8 cellular contexts compared by ENCODE assay signal in genomic region chr10:35643976-35644799, GRCh38. TPM values are rescaled to one million over a fixed set of nuclear protein-coding genes. Genes with fewer than 3 reads are reported as not detected.
DNase-seq lines count a peak whose midpoint lies in the region; ATAC-seq and TF ChIP-seq lines count a peak whose summit lies in the region.

No MANE protein-coding gene starts in this region.

- H2BK12ac ChIP-seq in mesenchymal stem cell (ENCODE audit: low read length in 2 of 2), result peak overlapping the region; percentile 56 to 75

- no peak overlapping the region for H2BK120ac ChIP-seq in mesenchymal stem cell (ENCODE audit: low read depth, low read length)

- ATAC-seq in aorta (ENCODE audit: low FRiP score), result no peak
- ATAC-seq in GM18907 (IDR thresholded peaks at IDR 0.05; ENCODE audit: unreplicated experiment), result no peak

- H3K36me3 ChIP-seq in breast epithelium (no peaks in the 10 kb centered on the region), mesenchymal stem cell (ENCODE audit: control insufficient read depth in 1 of 2, insufficient read depth in 2 of 2, low read depth in 1 of 2, low read length in 2 of 2) (no peaks in the 10 kb centered on the region), aorta (ENCODE audit: control insufficient read depth in 1 of 2, insufficient read depth in 2 of 2, low read length in 1 of 2) (no peaks in the 10 kb centered on the region), BE2C (no peaks in the 10 kb centered on the region)

- peak overlapping the region; percentile 66 to 72 for H3K27ac ChIP-seq in breast epithelium
- no peak overlapping the region for H3K27ac ChIP-seq in mesenchymal stem cell (ENCODE audit: low read length, poor library complexity, severe bottlenecking)
- peak overlapping the region in 1 of 2 donors; percentile 2 for H3K27ac ChIP-seq in aorta (ENCODE audit: low read depth in 1 of 2, low read length in 2 of 2)

- H4K91ac ChIP-seq in mesenchymal stem cell (ENCODE audit: low read length), result no peak overlapping the region

- no peak overlapping the region for H3K4ac ChIP-seq in mesenchymal stem cell (ENCODE audit: low read depth in 1 of 2, low read length in 2 of 2)

- H3K27me3 ChIP-seq in breast epithelium, result no peaks in the 10 kb centered on the region
- no peaks in the 10 kb centered on the region for H3K27me3 ChIP-seq in mesenchymal stem cell (ENCODE audit: control insufficient read depth in 1 of 2, insufficient read depth in 1 of 2, low read length in 2 of 2)
- H3K27me3 ChIP-seq in aorta (ENCODE audit: control insufficient read depth in 1 of 2, insufficient read depth in 2 of 2, low read length in 1 of 2), result no peaks in the 10 kb centered on the region
- H3K27me3 ChIP-seq in BE2C, result peaks cover 51% of the 10 kb centered on the region

- WGBS in mesenchymal stem cell, result 9% methylated on average over 13 of the region's 16 CpGs
- WGBS in aorta, 2 donors, result 2 to 3% methylated on average over 16 of the region's 16 CpGs

- peak; percentile 15 for DNase-seq in stimulated activated CD4-positive, alpha-beta T cell treated with anti-CD3 and anti-CD28 coated beads, Interleukin-4, amount 100 ng/mL, for 1 hour
- no peak for DNase-seq in stimulated activated CD4-positive, alpha-beta T cell treated with anti-CD3 and anti-CD28 coated beads, Interleukin-12 subunit alpha, Interleukin-12 subunit beta, amount 100 ng/mL, for 4 hours
- no peak for DNase-seq in breast epithelium (ENCODE audit: low spot score in 2 of 2)
- peak; percentile 18 for DNase-seq in mesenchymal stem cell
- peak; percentile 52 to 70 for DNase-seq in aorta
- DNase-seq in NCI-H2227 (lab: John Stamatoyannopoulos, UW; ENCODE audit: unreplicated experiment), result no peak
- no peak for DNase-seq in BE2C

- peak overlapping the region; percentile 41 to 67 for H3K18ac ChIP-seq in mesenchymal stem cell (ENCODE audit: low read depth in 1 of 2, low read length in 2 of 2)

- peak overlapping the region; percentile 84 for H3K9ac ChIP-seq in mesenchymal stem cell (ENCODE audit: low read length)

- H3K4me2 ChIP-seq in mesenchymal stem cell (ENCODE audit: low read length, poor library complexity, severe bottlenecking), result peak overlapping the region; percentile 100

- H4K8ac ChIP-seq in mesenchymal stem cell (ENCODE audit: low read length), result peak overlapping the region; percentile 37

- no peak overlapping the region for H2BK15ac ChIP-seq in mesenchymal stem cell (ENCODE audit: low read depth, poor library complexity, severe bottlenecking)

- TF ChIP-seq POLR2A in breast epithelium (IDR thresholded peaks at IDR 0.05), result no peak

- H2BK5ac ChIP-seq in mesenchymal stem cell (ENCODE audit: low read depth, low read length, poor library complexity, severe bottlenecking), result no peak overlapping the region

- H2AFZ ChIP-seq in mesenchymal stem cell (ENCODE audit: low read depth, low read length), result no peak overlapping the region

- TF ChIP-seq CTCF in breast epithelium (IDR thresholded peaks at IDR 0.05), result no peak
- TF ChIP-seq CTCF in BE2C (IDR thresholded peaks at IDR 0.05; ENCODE audit: low read depth, low read length), result no peak

- H3K4me1 ChIP-seq in breast epithelium, result no peaks in the 10 kb centered on the region
- peaks cover 17% of the 10 kb centered on the region for H3K4me1 ChIP-seq in mesenchymal stem cell (ENCODE audit: control insufficient read depth, insufficient read depth, low read depth, low read length)
- no peaks in the 10 kb centered on the region for H3K4me1 ChIP-seq in aorta (ENCODE audit: control insufficient read depth in 1 of 2, insufficient read depth in 2 of 2, low read length in 2 of 2)
- H3K4me1 ChIP-seq in BE2C, result no peaks in the 10 kb centered on the region; the same call in 1 of the 2 replicates

- no peaks in the 10 kb centered on the region for H3K9me3 ChIP-seq in breast epithelium
- no peaks in the 10 kb centered on the region for H3K9me3 ChIP-seq in mesenchymal stem cell (ENCODE audit: control insufficient read depth, low read length)
- H3K9me3 ChIP-seq in aorta (ENCODE audit: control insufficient read depth, low read length), result peaks cover 3% of the 10 kb centered on the region
- H3K9me3 ChIP-seq in BE2C, result no peaks in the 10 kb centered on the region

- no peak overlapping the region for H3K14ac ChIP-seq in mesenchymal stem cell (ENCODE audit: low read length in 2 of 2)

- intact Hi-C loops in breast epithelium (cut with DNase I; ENCODE audit: low total_unique reads) (no loop called here), aorta (cut with DNase I) (loop anchor here (5.0 to 10.0 kb wide), 4 partner anchors 531 to 863 kb away; no protein-coding TSS in a partner anchor)

- H3K4me3 ChIP-seq in breast epithelium (peak overlapping the region; percentile 65 to 92 (median 86)), mesenchymal stem cell (ENCODE audit: insufficient read depth in 1 of 2, low read depth in 1 of 2, low read length in 2 of 2) (peak overlapping the region; percentile 11 to 84), aorta (ENCODE audit: low read length in 2 of 2) (peak overlapping the region; percentile 42 to 79), BE2C (ENCODE audit: low read depth, low read length) (no peak overlapping the region)

- H2AK5ac ChIP-seq in mesenchymal stem cell (ENCODE audit: low read length, severe bottlenecking), result no peak overlapping the region

- H3K79me1 ChIP-seq in mesenchymal stem cell (replicated peaks; ENCODE audit: low read length, poor library complexity, severe bottlenecking), result peaks cover 3% of the 10 kb centered on the region

- no peak overlapping the region for H3K23ac ChIP-seq in mesenchymal stem cell (ENCODE audit: low read length in 2 of 2)

RNA-seq across cellular contexts. Expression of gene FZD8, which starts 2.1 kb away (rescaled TPM):
- total RNA-seq in breast epithelium (1 to 10 TPM; 2.9 to 9.5 (median 3.0) TPM), aorta (10 to 100 TPM in 1 of 2 donors, 1 to 10 TPM in 1; 8.2 to 28.6 TPM)
- polyA plus RNA-seq in mesenchymal stem cell (2013, experiment 1 of 2), result 33.9 TPM
- 34.8 TPM for polyA plus RNA-seq in mesenchymal stem cell (2013, experiment 2 of 2)
- 1 to 10 TPM in 1 of 2 donors, under 1 TPM in 1; 0.50 to 9.2 TPM for polyA plus RNA-seq in aorta
- polyA plus RNA-seq in BE2C (2012; ENCODE audit: insufficient read depth, insufficient read length, low read depth), result not detected

RNA-seq across cellular contexts. Expression of gene GJD4, which starts 39.0 kb away (rescaled TPM):
- total RNA-seq in breast epithelium (not detected), aorta (not detected)
- 0.03 TPM for polyA plus RNA-seq in mesenchymal stem cell (2013, experiment 1 of 2)
- 0.03 TPM for polyA plus RNA-seq in mesenchymal stem cell (2013, experiment 2 of 2)
- polyA plus RNA-seq in aorta, result not detected
- not detected for polyA plus RNA-seq in BE2C (2012; ENCODE audit: insufficient read depth, insufficient read length, low read depth)

Comparison
In these comparisons a context has a peak if more than half of its experiments do, and no peak if none do; other contexts are left out.
1. DNase-seq: peak in stimulated activated CD4-positive, alpha-beta T cell treated with anti-CD3 and anti-CD28 coated beads, Interleukin-4, amount 100 ng/mL, for 1 hour (single experiment), mesenchymal stem cell (single experiment) and aorta (2 of 2); none in stimulated activated CD4-positive, alpha-beta T cell treated with anti-CD3 and anti-CD28 coated beads, Interleukin-12 subunit alpha, Interleukin-12 subunit beta, amount 100 ng/mL, for 4 hours (single experiment), breast epithelium (0 of 2), NCI-H2227 (single experiment) and BE2C (single experiment).